In genomic region chr18:28032177-28032576, GRCh38 we compare ENCODE assay signal across 27 cellular contexts.
"Had no signal": no experiment of that assay in that cellular context is flagged by ENCODE, and none has a peak within 500 bp of the region (broad histone marks: within the 10 kb centered on the region; RNA-seq: fewer than 3 reads in every experiment).

No MANE protein-coding gene starts in this region.

- H3K27ac Mint-ChIP-seq: activated CD8-positive, alpha-beta T cell treated with anti-CD3 and anti-CD28 coated beads, Interleukin-2, amount 10 ng/mL, durations not matched to agents 7 days and 5 days; activated naive CD8-positive, alpha-beta T cell; activated T-helper 17 cell treated with anti-CD3 and anti-CD28 coated beads, Interleukin-2, amount 50 U/mL, for 72 hours; memory B cell; natural killer cell treated with Interleukin-12 subunit alpha and Interleukin-12 subunit beta and Interleukin-15 and Interleukin-18, amount 100 ng/mL, for 72 hours; stimulated activated naive CD8-positive, alpha-beta T cell treated with anti-CD3 and anti-CD28 coated beads, Interleukin-15, Interleukin-2, amounts not matched to agents 100 ng/mL and 50 ng/mL, for 24 hours; T-helper 1 cell treated with Interleukin-12 subunit alpha and Interleukin-12 subunit beta and Interleukin-4 antibody, amounts not matched to agents 30 μg/mL and 1 μg/mL, for 36 hours had no signal

- ATAC-seq: activated CD8-positive, alpha-beta T cell treated with anti-CD3 and anti-CD28 coated beads, Interleukin-2, amount 10 ng/mL, durations not matched to agents 7 days and 5 days; activated T-helper 17 cell treated with anti-CD3 and anti-CD28 coated beads, Interleukin-2, amount 50 U/mL, for 72 hours; natural killer cell treated with Interleukin-12 subunit alpha and Interleukin-12 subunit beta and Interleukin-15 and Interleukin-18, amount 100 ng/mL, for 72 hours; psoas muscle; upper lobe of right lung had no signal

- H3K4me1 Mint-ChIP-seq: activated T-helper 17 cell treated with anti-CD3 and anti-CD28 coated beads, Interleukin-2, amount 50 U/mL, for 72 hours; central memory CD8-positive, alpha-beta T cell; memory B cell had no signal

- H3K9me3 Mint-ChIP-seq: endodermal cell had no signal

- H3K27me3 ChIP-seq: adrenal gland, ascending aorta, colonic mucosa, hepatocyte, ovary, right atrium auricular region, thyroid gland, upper lobe of right lung had no signal

- H3K9me3 ChIP-seq: adrenal gland, ascending aorta, colonic mucosa, ovary, psoas muscle, right atrium auricular region, thyroid gland, upper lobe of right lung had no signal

- H3K4me3 ChIP-seq: adrenal gland, ascending aorta, colonic mucosa, hepatocyte, ovary, psoas muscle, right atrium auricular region, thyroid gland, upper lobe of right lung had no signal

- H2AFZ ChIP-seq: hepatocyte had no signal

- H3K4me3 Mint-ChIP-seq: activated CD8-positive, alpha-beta T cell treated with anti-CD3 and anti-CD28 coated beads, Interleukin-2, amount 10 ng/mL, durations not matched to agents 7 days and 5 days; activated naive CD8-positive, alpha-beta T cell; activated T-helper 17 cell treated with anti-CD3 and anti-CD28 coated beads, Interleukin-2, amount 50 U/mL, for 72 hours; central memory CD8-positive, alpha-beta T cell; endodermal cell; memory B cell; natural killer cell treated with Interleukin-12 subunit alpha and Interleukin-12 subunit beta and Interleukin-15 and Interleukin-18, amount 100 ng/mL, for 72 hours; stimulated activated naive CD8-positive, alpha-beta T cell treated with anti-CD3 and anti-CD28 coated beads, Interleukin-15, Interleukin-2, amounts not matched to agents 100 ng/mL and 50 ng/mL, for 24 hours; T-helper 1 cell treated with Interleukin-12 subunit alpha and Interleukin-12 subunit beta and Interleukin-4 antibody, amounts not matched to agents 30 μg/mL and 1 μg/mL, for 36 hours had no signal

- H3K36me3 Mint-ChIP-seq: activated naive CD8-positive, alpha-beta T cell; memory B cell; natural killer cell treated with Interleukin-12 subunit alpha and Interleukin-12 subunit beta and Interleukin-15 and Interleukin-18, amount 100 ng/mL, for 72 hours had no signal

- H3K27ac ChIP-seq: adrenal gland, ascending aorta, colonic mucosa, hepatocyte, ovary, psoas muscle, right atrium auricular region, thyroid gland, upper lobe of right lung had no signal

- H3K4me1 ChIP-seq: ascending aorta, colonic mucosa, psoas muscle, right atrium auricular region, thyroid gland, upper lobe of right lung had no signal

- H3K27me3 Mint-ChIP-seq: activated naive CD8-positive, alpha-beta T cell; activated T-helper 17 cell treated with anti-CD3 and anti-CD28 coated beads, Interleukin-2, amount 50 U/mL, for 72 hours; central memory CD8-positive, alpha-beta T cell; memory B cell; natural killer cell treated with Interleukin-12 subunit alpha and Interleukin-12 subunit beta and Interleukin-15 and Interleukin-18, amount 100 ng/mL, for 72 hours; stimulated activated naive CD8-positive, alpha-beta T cell treated with anti-CD3 and anti-CD28 coated beads, Interleukin-15, Interleukin-2, amounts not matched to agents 100 ng/mL and 50 ng/mL, for 24 hours had no signal

- H3K36me3 ChIP-seq: adrenal gland, ascending aorta, colonic mucosa, ovary, right atrium auricular region, thyroid gland, upper lobe of right lung had no signal

- DNase-seq: activated CD4-positive, alpha-beta T cell treated with anti-CD3 and anti-CD28 coated beads for 48 hours; activated CD4-positive, CD25-positive, alpha-beta regulatory T cell; activated CD8-positive, alpha-beta T cell treated with anti-CD3 and anti-CD28 coated beads, Interleukin-2, amount 10 ng/mL, durations not matched to agents 7 days and 5 days; activated naive CD4-positive, alpha-beta T cell; adrenal gland; colonic mucosa; endodermal cell; erythroblast; foreskin melanocyte; glutamatergic neuron; ovary; psoas muscle; stimulated activated CD4-positive, alpha-beta T cell treated with anti-CD3 and anti-CD28 coated beads, Interleukin-12 subunit alpha, Interleukin-12 subunit beta, amount 100 ng/mL, for 4 hours; substantia nigra; T1000; thyroid gland; upper lobe of right lung had no signal

- H3K4me2 ChIP-seq: hepatocyte had no signal
